Comparison of ENCODE assay signal across 17 cellular contexts in genomic region chr7:35700865-35701264, GRCh38. TPM values are rescaled to one million over a fixed set of nuclear protein-coding genes. Genes with fewer than 3 reads are reported as not detected.
A peak's percentile ranks its signal among the peaks of the same experiment; 100 is the strongest.
DNase-seq lines count a peak whose midpoint lies in the region; ATAC-seq and TF ChIP-seq lines count a peak whose summit lies in the region.
"Had no signal": no experiment of that assay in that cellular context is flagged by ENCODE, and none has a peak within 500 bp of the region (broad histone marks: within the 10 kb centered on the region; RNA-seq: fewer than 3 reads in every experiment).

No MANE protein-coding gene starts in this region.

- CTCF ChIA-PET in Calu3 (lab: Charles Lee): no interaction called here

- 78 to 85% methylated on average over 2 of the region's 2 CpGs for WGBS in heart right ventricle, 2 donors

- H3K4me3 Mint-ChIP-seq in Calu3 (ENCODE audit: low read depth, unreplicated experiment): no peak overlapping the region
- H3K4me3 Mint-ChIP-seq: H9 had no signal

- peaks cover 29% of the 10 kb centered on the region for H3K4me1 Mint-ChIP-seq in Calu3 (ENCODE audit: low read depth, unreplicated experiment)

- H3K9me3 Mint-ChIP-seq in Calu3 (ENCODE audit: low read depth, unreplicated experiment): no peaks in the 10 kb centered on the region

- peak; percentile 7 for ATAC-seq in GM21529 (IDR thresholded peaks at IDR 0.05; ENCODE audit: unreplicated experiment)
- no peak for ATAC-seq in heart right ventricle
- no peak for ATAC-seq in HG03378 (IDR thresholded peaks at IDR 0.05; ENCODE audit: unreplicated experiment)
- ATAC-seq: A549, Panc1, Right ventricle myocardium inferior had no signal

- H3K36me3 Mint-ChIP-seq in Calu3 (ENCODE audit: insufficient read depth, unreplicated experiment): peaks cover 7% of the 10 kb centered on the region

- no TSS peak for BruUV-seq in Calu3 (replicated peaks; lab: Mats Ljungman, UMichigan)

- TF ChIP-seq CTCF in Calu3 (IDR thresholded peaks at IDR 0.05; ENCODE audit: unreplicated experiment) (no peak), OCI-LY3 (IDR thresholded peaks at IDR 0.05; ENCODE audit: low read depth, low read length) (no peak), heart right ventricle (IDR thresholded peaks at IDR 0.05) (no peak), tibial artery (IDR thresholded peaks at IDR 0.05) (no peak)

- no peak overlapping the region for H2AFZ ChIP-seq in OCI-LY3 (ENCODE audit: low read depth, low read length)

- H3K36me3 ChIP-seq in OCI-LY3 (replicated peaks; ENCODE audit: low read depth, low read length) (peaks cover 5% of the 10 kb centered on the region), heart right ventricle (peaks cover 0 to 3% (median 0%) of the 10 kb centered on the region in 9 donors), tibial artery (peaks cover 0 to 6% (median 0%) of the 10 kb centered on the region in 3 donors)

- peak overlapping the region; percentile 58 for H3K27ac ChIP-seq in OCI-LY3 (ENCODE audit: low read length)
- peak overlapping the region; percentile 36 for H3K27ac ChIP-seq in epithelial cell of prostate
- no peak overlapping the region for H3K27ac ChIP-seq in heart right ventricle
- no peak overlapping the region for H3K27ac ChIP-seq in tibial artery
- H3K27ac ChIP-seq: A549; BLaER1 treated with 17β-estradiol and CSF1 and Interleukin-3, amounts not matched to agents 10 nM and 100 nM had no signal

- 0 out of 2 replicates have a peak overlapping the region, but pooled peaks have one; percentile 7 for H3K4me3 ChIP-seq in OCI-LY3 (ENCODE audit: low read length)
- H3K4me3 ChIP-seq in heart right ventricle: no peak overlapping the region
- no peak overlapping the region for H3K4me3 ChIP-seq in tibial artery
- H3K4me3 ChIP-seq: A549; BLaER1 treated with 17β-estradiol and CSF1 and Interleukin-3, amounts not matched to agents 10 nM and 100 nM had no signal

- no peaks in the 10 kb centered on the region for H3K9me3 ChIP-seq in OCI-LY3 (ENCODE audit: insufficient read depth, low read length)
- no peaks in the 10 kb centered on the region for H3K9me3 ChIP-seq in heart right ventricle
- no peaks in the 10 kb centered on the region for H3K9me3 ChIP-seq in tibial artery
- H3K9me3 ChIP-seq: A549 had no signal

- DNase-seq in Calu3 (no peak), epithelial cell of prostate (ENCODE audit: low read depth, low spot score) (peak; percentile 16), heart right ventricle (no peak), tibial artery (no peak)
- DNase-seq: H9, KBM-7, NCI-H1436, NCI-H2081, NCI-H510A, NCI-H774 had no signal

- no peaks in the 10 kb centered on the region for H3K27me3 Mint-ChIP-seq in Calu3 (ENCODE audit: unreplicated experiment)

- peak overlapping the region; percentile 21 for H3K27ac Mint-ChIP-seq in Calu3 (ENCODE audit: unreplicated experiment)
- H3K27ac Mint-ChIP-seq: H9 had no signal

- peak overlapping the region; percentile 50 for H3K4me2 ChIP-seq in OCI-LY3 (ENCODE audit: low read length)
- H3K4me2 ChIP-seq: A549; BLaER1 treated with 17β-estradiol and CSF1 and Interleukin-3, amounts not matched to agents 10 nM and 100 nM had no signal

- H3K79me2 ChIP-seq in OCI-LY3 (ENCODE audit: low read length): peaks cover 3% of the 10 kb centered on the region; the same call in 1 of the 2 replicates

- no peak overlapping the region for H3K9ac ChIP-seq in OCI-LY3 (ENCODE audit: low read length)
- H3K9ac ChIP-seq: BLaER1 treated with 17β-estradiol and CSF1 and Interleukin-3, amounts not matched to agents 10 nM and 100 nM had no signal

- intact Hi-C loops in Calu3 (cut with micrococcal nuclease; ENCODE audit: unreplicated experiment) (no loop called here), heart right ventricle (cut with DNase I) (loop anchor here in 3 of 10 donors (10.0 kb wide), 2 partner anchors 104 to 274 kb away; partner anchors contain the start of gene SEPTIN7 (in 1 of the 3)), tibial artery (cut with DNase I; ENCODE audit: low total_unique reads) (loop anchor here (10.0 kb wide), 2 partner anchors 284 to 444 kb away; no protein-coding TSS in a partner anchor)

- H3K4me1 ChIP-seq in OCI-LY3 (ENCODE audit: low read length) (peaks cover 27% of the 10 kb centered on the region), heart right ventricle (peaks cover 0 to 21% (median 2%) of the 10 kb centered on the region in 9 donors), tibial artery (peaks cover 0 to 7% (median 3%) of the 10 kb centered on the region in 4 donors)

- H4K20me1 ChIP-seq in OCI-LY3 (ENCODE audit: insufficient read depth, low read length): no peaks in the 10 kb centered on the region
- H4K20me1 ChIP-seq: BLaER1 treated with 17β-estradiol and CSF1 and Interleukin-3, amounts not matched to agents 10 nM and 100 nM had no signal

- no peaks in the 10 kb centered on the region for H3K27me3 ChIP-seq in OCI-LY3 (ENCODE audit: low read depth, low read length)
- no peaks in the 10 kb centered on the region for H3K27me3 ChIP-seq in heart right ventricle
- H3K27me3 ChIP-seq in tibial artery: no peaks in the 10 kb centered on the region
- H3K27me3 ChIP-seq: BLaER1 treated with 17β-estradiol and CSF1 and Interleukin-3, amounts not matched to agents 10 nM and 100 nM had no signal

RNA-seq across cellular contexts. Expression of gene HERPUD2, which starts 5.9 kb away (rescaled TPM):
- total RNA-seq in Calu3 (2022) (37.5 and 42.7 TPM in 2 replicates), heart right ventricle (10 to 100 TPM; 12.3 to 21.3 (median 17.6) TPM)
- 10 to 100 TPM in 1 of 2 donors, 1 to 10 TPM in 1; 7.1 to 11.9 TPM for polyA plus RNA-seq in heart right ventricle

Comparison
In these comparisons a context has a peak if more than half of its experiments do, and no peak if none do; other contexts are left out.
1. H3K27ac ChIP-seq: peak in OCI-LY3 (single experiment) and epithelial cell of prostate (single experiment); none in heart right ventricle (0 of 10) and tibial artery (0 of 2).